ENCODE assay signal across 1 cellular context in genomic region chr1:111515291-111516007, GRCh38.
TF ChIP-seq lines count a peak whose summit lies in the region.

No MANE protein-coding gene starts in this region.

TF ChIP-seq in SK-N-SH, 30 proteins besides CTCF, POLR2A, EP300 and RAD21 (continued from another document):
- TF ChIP-seq IRF3 (IDR thresholded peaks at IDR 0.05; ENCODE audit: low read depth, low read length) (no peak), NRF1 (IDR thresholded peaks at IDR 0.05; ENCODE audit: low read depth, low read length) (no peak)
